Comparison of ENCODE assay signal across 1 cellular context in genomic region chr19:51550848-51551672, GRCh38.
TF ChIP-seq lines count a peak whose summit lies in the region.

No MANE protein-coding gene starts in this region.

TF ChIP-seq in GM12878, 131 proteins besides CTCF, POLR2A, EP300 and RAD21:
- TF ChIP-seq HCFC1 (IDR thresholded peaks at IDR 0.05; ENCODE audit: low read length): no peak
- TF ChIP-seq CBFB (IDR thresholded peaks at IDR 0.05; ENCODE audit: low read depth): no peak
- no peak for TF ChIP-seq NRF1 (conservative IDR thresholded peaks at IDR 0.05; ENCODE audit: low read depth, low read length)
- no peak for TF ChIP-seq POU2F2 (IDR thresholded peaks at IDR 0.05; ENCODE audit: borderline replicate concordance, low read depth, low read length)
- no peak for TF ChIP-seq MYB (IDR thresholded peaks at IDR 0.05; ENCODE audit: borderline replicate concordance, low read depth, low read length)
- no peak for TF ChIP-seq SUZ12 (IDR thresholded peaks at IDR 0.05; ENCODE audit: unreplicated experiment)
- no peak for TF ChIP-seq SRF (IDR thresholded peaks at IDR 0.05; ENCODE audit: low read depth in 2 of 2, low read length in 2 of 2)
- TF ChIP-seq ZNF274 (IDR thresholded peaks at IDR 0.05; ENCODE audit: insufficient read depth, insufficient read length): no peak
- TF ChIP-seq RELA (IDR thresholded peaks at IDR 0.05; ENCODE audit: borderline replicate concordance, partially characterized antibody): no peak
- TF ChIP-seq RAD51 (IDR thresholded peaks at IDR 0.05): no peak
- TF ChIP-seq IKZF2 (IDR thresholded peaks at IDR 0.05): no peak
